ENCODE assay signal across 8 cellular contexts in the genomic region with DNA sequence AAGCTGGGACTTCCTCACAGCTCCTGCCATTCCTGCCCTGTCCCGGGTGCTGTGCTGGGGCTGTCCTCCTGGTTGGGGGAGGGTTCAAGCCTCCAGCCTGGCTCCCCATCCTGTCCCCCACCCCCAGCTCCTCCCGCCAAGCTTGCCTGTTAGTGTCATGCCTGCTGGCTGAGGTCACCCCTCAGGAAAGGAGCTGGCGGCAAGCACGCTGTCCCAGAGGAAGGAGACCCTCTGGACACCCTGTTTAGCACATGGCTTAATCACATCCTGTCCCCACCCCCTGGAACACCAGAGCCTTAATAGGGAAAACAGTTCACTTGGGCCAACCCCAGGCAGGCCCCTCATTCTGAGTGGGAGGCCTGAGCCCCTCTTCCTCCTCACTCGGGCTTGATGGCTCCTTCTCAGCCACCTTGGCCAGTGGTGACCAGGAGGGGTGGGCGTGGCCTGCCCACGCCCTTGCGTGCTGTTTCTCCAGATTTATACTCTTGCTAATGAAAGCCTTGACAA. TPM values are rescaled to one million over a fixed set of nuclear protein-coding genes. Genes with fewer than 3 reads are reported as not detected.
DNase-seq lines count a peak whose midpoint lies in the region; ATAC-seq, FAIRE-seq and TF ChIP-seq lines count a peak whose summit lies in the region.

No MANE protein-coding gene starts in this region.

- peaks cover 62% of the 10 kb centered on the region for H3K36me3 ChIP-seq in HUES64 (ENCODE audit: insufficient read depth, low read length)
- peaks cover 49% of the 10 kb centered on the region for H3K36me3 ChIP-seq in bronchial epithelial cell (ENCODE audit: control insufficient read depth, insufficient read depth, low read length)
- peaks cover 2 to 48% (median 14%) of the 10 kb centered on the region in 3 donors for H3K36me3 ChIP-seq in tibial nerve

- DNase-seq in bronchial epithelial cell (ENCODE audit: low read depth): peak; percentile 63
- DNase-seq in left kidney (ENCODE audit: low read depth, low spot score): peak; percentile 26
- no peak for DNase-seq in tibial nerve (ENCODE audit: low spot score in 2 of 2)
- no peak for DNase-seq in RPMI8226
- DNase-seq in cerebellum (ENCODE audit: low spot score): no peak
- DNase-seq in retina: no peak

- H3K4me3 ChIP-seq in HUES64 (ENCODE audit: low read length) (no peak overlapping the region), bronchial epithelial cell (ENCODE audit: low read depth, low read length) (no peak overlapping the region), tibial nerve (no peak overlapping the region)

- peak; percentile 82 for FAIRE-seq in bronchial epithelial cell (lab: Jason Lieb, UNC)

- peak in 1 of 2 donors; percentile 55 for TF ChIP-seq EP300 in tibial nerve (IDR thresholded peaks at IDR 0.05)

- H3K9me3 ChIP-seq in HUES64 (ENCODE audit: insufficient read depth, low read depth, low read length) (no peaks in the 10 kb centered on the region), tibial nerve (no peaks in the 10 kb centered on the region)

- no peaks in the 10 kb centered on the region for H3K27me3 ChIP-seq in HUES64 (ENCODE audit: insufficient read depth, low read length)
- no peaks in the 10 kb centered on the region for H3K27me3 ChIP-seq in bronchial epithelial cell (ENCODE audit: control insufficient read depth, insufficient read depth, low read length)
- H3K27me3 ChIP-seq in tibial nerve: no peaks in the 10 kb centered on the region

- H3K4me1 ChIP-seq in HUES64 (ENCODE audit: insufficient read depth, low read length) (peaks cover 29% of the 10 kb centered on the region), tibial nerve (peaks cover under 1 to 75% (median 42%) of the 10 kb centered on the region in 4 donors)

- no peak for ATAC-seq in HG02610 (IDR thresholded peaks at IDR 0.05; ENCODE audit: unreplicated experiment)

- peak overlapping the region; percentile 50 for H3K9ac ChIP-seq in HUES64 (ENCODE audit: low read depth, low read length)

- peak overlapping the region; percentile 84 for H3K27ac ChIP-seq in HUES64 (ENCODE audit: low read depth, low read length)
- peak overlapping the region; percentile 78 to 98 (median 82) for H3K27ac ChIP-seq in tibial nerve

- no peak for TF ChIP-seq POLR2A in tibial nerve (IDR thresholded peaks at IDR 0.05)

- 59% methylated on average over 8 of the region's 8 CpGs for WGBS in HUES64
- 22 to 36% methylated on average over 7 to 8 of the region's 8 CpGs for WGBS in tibial nerve, 2 donors

- TF ChIP-seq CTCF in bronchial epithelial cell (IDR thresholded peaks at IDR 0.05; ENCODE audit: insufficient read depth, low read length, severe bottlenecking) (no peak), tibial nerve (IDR thresholded peaks at IDR 0.05) (no peak)

RNA-seq across cellular contexts. Expression of a gene that starts 9.2 kb away (rescaled TPM):
- 7.6 TPM for polyA plus RNA-seq in HUES64 (2013, experiment 1 of 2)
- 9.9 TPM for polyA plus RNA-seq in HUES64 (2013, experiment 2 of 2)
- 1.1 and 3.8 TPM in 2 replicates for total RNA-seq in bronchial epithelial cell
- 10 to 100 TPM; 37.8 to 55.3 (median 45.8) TPM for total RNA-seq in tibial nerve
- 1.1 TPM for total RNA-seq in cerebellum

RNA-seq across cellular contexts. Expression of a gene that starts 29.6 kb away (rescaled TPM):
- 64.0 TPM for polyA plus RNA-seq in HUES64 (2013, experiment 1 of 2)
- polyA plus RNA-seq in HUES64 (2013, experiment 2 of 2): 55.8 TPM
- 259 and 329 TPM in 2 replicates for total RNA-seq in bronchial epithelial cell
- 10 to 100 TPM; 65.1 to 94.7 (median 81.1) TPM for total RNA-seq in tibial nerve
- total RNA-seq in cerebellum: 26.0 TPM

RNA-seq across cellular contexts. Expression of a gene that starts 29.8 kb away (rescaled TPM):
- 13.7 TPM for polyA plus RNA-seq in HUES64 (2013, experiment 1 of 2)
- 16.9 TPM for polyA plus RNA-seq in HUES64 (2013, experiment 2 of 2)
- 9.0 and 9.5 TPM in 2 replicates for total RNA-seq in bronchial epithelial cell
- total RNA-seq in tibial nerve: 1 to 10 TPM; 7.4 to 9.0 (median 8.6) TPM
- 9.3 TPM for total RNA-seq in cerebellum

RNA-seq across cellular contexts. Expression of a gene that starts 35.8 kb away (rescaled TPM):
- 16.7 TPM for polyA plus RNA-seq in HUES64 (2013, experiment 1 of 2)
- 14.6 TPM for polyA plus RNA-seq in HUES64 (2013, experiment 2 of 2)
- total RNA-seq in bronchial epithelial cell (22.6 and 24.6 TPM in 2 replicates), tibial nerve (10 to 100 TPM in 3 of 4 donors, 1 to 10 TPM in 1; 9.4 to 13.1 (median 12.3) TPM), cerebellum (10.1 TPM)

RNA-seq across cellular contexts. Expression of a gene that starts 35.9 kb away (rescaled TPM):
- 59.2 TPM for polyA plus RNA-seq in HUES64 (2013, experiment 1 of 2)
- 52.2 TPM for polyA plus RNA-seq in HUES64 (2013, experiment 2 of 2)
- total RNA-seq in bronchial epithelial cell (25.8 and 38.5 TPM in 2 replicates), tibial nerve (10 to 100 TPM; 22.9 to 76.5 (median 43.5) TPM), cerebellum (48.0 TPM)

Comparison
In these comparisons a context has a peak if more than half of its experiments do, and no peak if none do; other contexts are left out.
1. DNase-seq: peak in bronchial epithelial cell (single experiment) and left kidney (single experiment); none in tibial nerve (0 of 2), RPMI8226 (single experiment), cerebellum (single experiment) and retina (single experiment).